10 cellular contexts compared by ENCODE assay signal in the genomic region with DNA sequence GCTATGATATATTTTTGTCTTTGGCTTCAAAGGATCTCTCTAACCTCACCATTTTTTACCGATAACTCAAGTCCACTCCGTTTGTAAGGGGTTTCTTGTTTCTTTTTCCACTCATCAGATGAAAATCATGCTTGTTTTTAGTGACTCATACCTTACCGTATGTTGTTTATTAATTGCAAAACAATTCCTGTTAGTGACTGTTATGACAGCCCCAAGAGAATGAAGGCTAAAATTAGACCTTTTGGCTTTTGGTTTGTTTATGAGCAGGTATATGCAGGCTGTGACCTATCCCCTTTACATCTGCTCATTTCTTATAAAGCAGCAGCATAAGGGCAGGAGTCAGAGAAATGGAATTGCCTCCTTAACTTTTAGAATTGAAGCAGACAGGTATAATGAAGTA.
DNase-seq lines count a peak whose midpoint lies in the region; ATAC-seq and TF ChIP-seq lines count a peak whose summit lies in the region.
"Had no signal": no experiment of that assay in that cellular context is flagged by ENCODE, and none has a peak within 500 bp of the region (broad histone marks: within the 10 kb centered on the region; RNA-seq: fewer than 3 reads in every experiment).

No MANE protein-coding gene starts in this region.

- CTCF ChIA-PET in RWPE1 (lab: Yijun Ruan, JAX): interaction anchor here (0.6 kb wide), 2 partner anchors 13 to 134 kb away, joined by 4 to 7 read pairs; no protein-coding TSS in a partner anchor

- no peak overlapping the region for H3K14ac ChIP-seq in trophoblast cell (ENCODE audit: low read length)

- H3K27ac ChIP-seq in RWPE1 (no peak overlapping the region), trophoblast cell (ENCODE audit: low read depth, low read length) (no peak overlapping the region), prostate gland (no peak overlapping the region)
- H3K27ac ChIP-seq: cardiac muscle cell had no signal

- H3K18ac ChIP-seq in trophoblast cell (ENCODE audit: low read length): no peak overlapping the region

- no peak for TF ChIP-seq POLR2A in prostate gland (IDR thresholded peaks at IDR 0.05)

- H3K9me3 ChIP-seq in trophoblast cell (ENCODE audit: insufficient read depth, low read depth, low read length): no peaks in the 10 kb centered on the region
- no peaks in the 10 kb centered on the region for H3K9me3 ChIP-seq in prostate gland

- intact Hi-C loops in prostate gland (cut with DNase I): no loop called here

- no peak overlapping the region for H3K23ac ChIP-seq in trophoblast cell (ENCODE audit: low read length)

- H3K9ac ChIP-seq in trophoblast cell (ENCODE audit: low read length): no peak overlapping the region

- H2BK120ac ChIP-seq in trophoblast cell (ENCODE audit: insufficient read depth, low read length, poor library complexity): no peak overlapping the region

- no peaks in the 10 kb centered on the region for H3K79me1 ChIP-seq in trophoblast cell (ENCODE audit: low read length)

- no peak overlapping the region for H4K12ac ChIP-seq in trophoblast cell (ENCODE audit: low read depth, low read length)

- no peak overlapping the region for H2AK5ac ChIP-seq in trophoblast cell (ENCODE audit: low read length)

- H3K27me3 ChIP-seq in trophoblast cell (ENCODE audit: insufficient read depth, low read length): no peaks in the 10 kb centered on the region
- no peaks in the 10 kb centered on the region for H3K27me3 ChIP-seq in prostate gland (replicated peaks; ENCODE audit: insufficient read depth)
- H3K27me3 ChIP-seq: cardiac muscle cell had no signal

- H4K91ac ChIP-seq in trophoblast cell (ENCODE audit: low read depth, low read length): no peak overlapping the region

- H2BK5ac ChIP-seq in trophoblast cell (ENCODE audit: low read depth, low read length, poor library complexity): no peak overlapping the region

- no peak overlapping the region for H2BK12ac ChIP-seq in trophoblast cell (ENCODE audit: low read length)

- H3K4me2 ChIP-seq in trophoblast cell (ENCODE audit: low read length): no peak overlapping the region

- no peaks in the 10 kb centered on the region for H3K79me2 ChIP-seq in trophoblast cell (ENCODE audit: control insufficient read depth, insufficient read depth, low read length, poor library complexity)

- no peak for TF ChIP-seq CTCF in RWPE1 (conservative IDR thresholded peaks at IDR 0.05; ENCODE audit: low read depth)
- TF ChIP-seq CTCF in prostate gland (IDR thresholded peaks at IDR 0.05): no peak

- H3K36me3 ChIP-seq in trophoblast cell (ENCODE audit: control insufficient read depth in 1 of 2, insufficient read depth in 2 of 2, low read length in 2 of 2): no peaks in the 10 kb centered on the region
- H3K36me3 ChIP-seq in prostate gland: no peaks in the 10 kb centered on the region
- H3K36me3 ChIP-seq: cardiac muscle cell had no signal

- H3K4me1 ChIP-seq in trophoblast cell (ENCODE audit: control insufficient read depth in 1 of 2, insufficient read depth in 2 of 2, low read length in 2 of 2) (no peaks in the 10 kb centered on the region), prostate gland (replicated peaks) (no peaks in the 10 kb centered on the region)

- WGBS in trophoblast cell (ENCODE audit: extremely low coverage, insufficient coverage, insufficient read length): no CpG with 5 or more reads among the region's 3 CpGs
- WGBS in prostate gland: 77% methylated on average over 3 of the region's 3 CpGs

- H3K4me3 ChIP-seq in trophoblast cell (ENCODE audit: low read depth, low read length) (no peak overlapping the region), prostate gland (no peak overlapping the region)
- H3K4me3 ChIP-seq: cardiac muscle cell had no signal

- DNase-seq in RWPE1 (ENCODE audit: low spot score): peak; percentile 57
- DNase-seq in trophoblast cell: peak; percentile 75 to 95
- no peak for DNase-seq in SKM-1 (lab: John Stamatoyannopoulos, UW; ENCODE audit: unreplicated experiment)
- DNase-seq in prostate gland (ENCODE audit: low spot score): no peak
- DNase-seq: NCI-H1092 treated with DMSO at 0.1 percent for 48 hours had no signal

- H3K4ac ChIP-seq in trophoblast cell (ENCODE audit: low read depth, low read length): no peak overlapping the region

- peak; percentile 92 for ATAC-seq in GM18867 (IDR thresholded peaks at IDR 0.05; ENCODE audit: unreplicated experiment)
- ATAC-seq in HG02763 (IDR thresholded peaks at IDR 0.05; ENCODE audit: unreplicated experiment): peak; percentile 89
- no peak for ATAC-seq in GM21526 (IDR thresholded peaks at IDR 0.05; ENCODE audit: low FRiP score, unreplicated experiment)
- ATAC-seq: Right ventricle myocardium inferior had no signal

- no peak overlapping the region for H2AFZ ChIP-seq in trophoblast cell (ENCODE audit: insufficient read depth, low read length, poor library complexity)

- POLR2A ChIA-PET in RWPE1 (lab: Yijun Ruan, JAX; ENCODE audit: low non-redundant PET): no interaction called here

- H4K8ac ChIP-seq in trophoblast cell (ENCODE audit: low read depth, low read length): no peak overlapping the region

Comparison
In these comparisons a context has a peak if more than half of its experiments do, and no peak if none do; other contexts are left out.
1. DNase-seq: peak in RWPE1 (single experiment) and trophoblast cell (2 of 2); none in SKM-1 (single experiment) and prostate gland (single experiment).